Comparison of ENCODE assay signal across 20 cellular contexts in the genomic region with DNA sequence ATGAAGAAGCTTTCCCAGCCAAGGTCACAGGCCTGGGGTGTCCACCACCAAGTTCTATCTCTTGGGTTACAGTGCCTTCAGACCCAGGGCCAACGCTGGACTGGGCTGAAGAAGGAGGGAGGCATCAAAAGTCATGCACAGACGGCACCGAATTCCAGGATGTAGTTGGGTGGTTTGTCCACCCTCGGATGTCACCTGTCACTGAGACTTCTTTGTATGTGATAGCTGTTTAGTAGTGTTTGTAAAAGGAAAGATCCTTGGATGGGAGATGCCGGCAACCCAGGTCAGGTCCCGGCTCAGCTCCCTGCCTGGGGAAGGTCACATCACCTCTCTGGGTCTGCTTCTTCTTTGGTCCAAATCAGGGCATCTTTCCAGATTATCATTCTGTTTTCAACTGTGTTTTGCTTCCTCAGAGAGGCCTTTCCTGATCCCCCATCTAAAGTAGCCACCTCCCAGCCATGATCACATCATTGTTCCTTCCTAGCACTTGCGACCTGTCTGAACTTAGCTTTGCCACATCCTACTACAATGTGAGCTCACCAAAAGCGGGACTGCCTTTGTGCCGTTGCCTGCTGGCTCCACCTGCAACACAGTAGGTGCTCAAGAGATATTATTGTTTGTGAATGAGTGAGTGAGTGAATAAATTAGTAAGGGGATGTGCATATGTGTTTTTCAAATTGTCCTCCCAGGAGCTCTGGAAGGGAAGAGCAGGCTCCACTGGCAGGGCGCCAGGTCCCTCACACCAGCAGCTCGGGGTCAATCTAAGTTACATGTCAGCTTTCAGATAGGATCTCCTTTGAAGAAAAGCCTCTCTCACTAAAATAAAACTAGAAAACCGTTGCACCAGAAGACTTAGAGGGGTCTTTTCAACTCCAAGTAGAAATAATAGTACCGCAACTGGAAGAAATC. TPM values are rescaled to one million over a fixed set of nuclear protein-coding genes. Genes with fewer than 3 reads are reported as not detected.
DNase-seq lines count a peak whose midpoint lies in the region; ATAC-seq and TF ChIP-seq lines count a peak whose summit lies in the region.
"Had no signal": no experiment of that assay in that cellular context is flagged by ENCODE, and none has a peak within 500 bp of the region (broad histone marks: within the 10 kb centered on the region; RNA-seq: fewer than 3 reads in every experiment).

No MANE protein-coding gene starts in this region.

- H3K36me3 Mint-ChIP-seq in mesothelial cell of epicardium: no peaks in the 10 kb centered on the region
- H3K36me3 Mint-ChIP-seq: activated naive CD4-positive, alpha-beta T cell treated with anti-CD3 and anti-CD28 coated beads, Interleukin-2, amount 50 U/mL, for 24 hours; natural killer cell treated with Interleukin-12 subunit alpha and Interleukin-12 subunit beta and Interleukin-15 and Interleukin-18, amount 100 ng/mL, for 72 hours; stimulated activated memory B cell treated with anti-CD40 and anti-IgM and Interleukin-4, amounts not matched to agents 10 μg/mL and 1 μg/mL and 100 μg/mL, for 72 hours had no signal

- TF ChIP-seq CTCF in mesothelial cell of epicardium (IDR thresholded peaks at IDR 0.05; ENCODE audit: unreplicated experiment): no peak

- ATAC-seq in GM19328 (IDR thresholded peaks at IDR 0.05; ENCODE audit: unreplicated experiment) (no peak), HG02938 (IDR thresholded peaks at IDR 0.05; ENCODE audit: unreplicated experiment) (no peak)
- ATAC-seq: natural killer cell treated with Interleukin-12 subunit alpha and Interleukin-12 subunit beta and Interleukin-15 and Interleukin-18, amount 100 ng/mL, for 72 hours; PC-3; psoas muscle; stimulated activated memory B cell treated with anti-CD40 and anti-IgM and Interleukin-4, amounts not matched to agents 10 μg/mL and 1 μg/mL and 100 μg/mL, for 72 hours had no signal

- H3K27me3 Mint-ChIP-seq in mesothelial cell of epicardium (ENCODE audit: low read depth): peaks cover 11% of the 10 kb centered on the region

- H3K4me3 Mint-ChIP-seq in mesothelial cell of epicardium: peak overlapping the region; percentile 23
- H3K4me3 Mint-ChIP-seq: activated naive CD4-positive, alpha-beta T cell treated with anti-CD3 and anti-CD28 coated beads, Interleukin-2, amount 50 U/mL, for 24 hours; natural killer cell treated with Interleukin-12 subunit alpha and Interleukin-12 subunit beta and Interleukin-15 and Interleukin-18, amount 100 ng/mL, for 72 hours; stimulated activated memory B cell treated with anti-CD40 and anti-IgM and Interleukin-4, amounts not matched to agents 10 μg/mL and 1 μg/mL and 100 μg/mL, for 72 hours had no signal

- H3K4me1 Mint-ChIP-seq in mesothelial cell of epicardium: peaks cover 48% of the 10 kb centered on the region
- H3K4me1 Mint-ChIP-seq: activated naive CD4-positive, alpha-beta T cell treated with anti-CD3 and anti-CD28 coated beads, Interleukin-2, amount 50 U/mL, for 24 hours; stimulated activated memory B cell treated with anti-CD40 and anti-IgM and Interleukin-4, amounts not matched to agents 10 μg/mL and 1 μg/mL and 100 μg/mL, for 72 hours had no signal

- DNase-seq in DMS53 (lab: John Stamatoyannopoulos, UW) (peak; percentile 39), DMS53 treated with DMSO at 0.1 percent for 48 hours (lab: John Stamatoyannopoulos, UW; ENCODE audit: unreplicated experiment) (no peak), NCI-H2029 (lab: John Stamatoyannopoulos, UW) (peak; percentile 45), cerebellar cortex (ENCODE audit: low spot score) (peak; percentile 5), mesothelial cell of epicardium (ENCODE audit: low spot score in 2 of 2, unreplicated experiment in 2 of 2) (no peak), epidermal melanocyte (ENCODE audit: insufficient read length, low spot score) (no peak)
- DNase-seq: activated CD4-positive, alpha-beta T cell treated with anti-CD3 and anti-CD28 coated beads, Interleukin-2, amount 50 U/mL, for 4 hours; C1 segment of cervical spinal cord; mesenchymal stem cell; NCI-H1694; NCI-H526; PC-3; psoas muscle; trophoblast cell had no signal

- H3K27ac Mint-ChIP-seq in mesothelial cell of epicardium: peak overlapping the region; percentile 68
- H3K27ac Mint-ChIP-seq: activated naive CD4-positive, alpha-beta T cell treated with anti-CD3 and anti-CD28 coated beads, Interleukin-2, amount 50 U/mL, for 24 hours; natural killer cell treated with Interleukin-12 subunit alpha and Interleukin-12 subunit beta and Interleukin-15 and Interleukin-18, amount 100 ng/mL, for 72 hours; stimulated activated memory B cell treated with anti-CD40 and anti-IgM and Interleukin-4, amounts not matched to agents 10 μg/mL and 1 μg/mL and 100 μg/mL, for 72 hours had no signal

- no peaks in the 10 kb centered on the region for H3K9me3 Mint-ChIP-seq in mesothelial cell of epicardium
- H3K9me3 Mint-ChIP-seq: activated naive CD4-positive, alpha-beta T cell treated with anti-CD3 and anti-CD28 coated beads, Interleukin-2, amount 50 U/mL, for 24 hours; natural killer cell treated with Interleukin-12 subunit alpha and Interleukin-12 subunit beta and Interleukin-15 and Interleukin-18, amount 100 ng/mL, for 72 hours had no signal

RNA-seq across cellular contexts. Expression of gene TSPAN11, which starts 2.1 kb away (rescaled TPM):
- 19.7 to 20.6 TPM (median 19.8 TPM) in 3 replicates for total RNA-seq in mesothelial cell of epicardium
- total RNA-seq: A172; natural killer cell treated with Interleukin-12 subunit alpha and Interleukin-12 subunit beta and Interleukin-15 and Interleukin-18, amount 100 ng/mL, for 72 hours; PC-3 had no signal

Comparison
In these comparisons a context has a peak if more than half of its experiments do, and no peak if none do; other contexts are left out.
1. DNase-seq: peak in DMS53 (single experiment), NCI-H2029 (single experiment) and cerebellar cortex (single experiment); none in DMS53 treated with DMSO at 0.1 percent for 48 hours (single experiment), mesothelial cell of epicardium (0 of 2) and epidermal melanocyte (single experiment).